Comparison of ENCODE assay signal across 1 cellular context in genomic region chr19:45863840-45864628, GRCh38.
A peak's percentile ranks its signal among the peaks of the same experiment; 100 is the strongest.
TF ChIP-seq lines count a peak whose summit lies in the region.

TSS of gene FOXA3 (plus strand) at chr19:45864326. CDS start at chr19:45864457, 131 bp downstream.

TF ChIP-seq in HepG2, 621 proteins besides CTCF, POLR2A, EP300 and RAD21 (continued from another document and continues in another):
- TF ChIP-seq FLYWCH1 (CRISPR knock-in tag; IDR thresholded peaks at IDR 0.05) (no peak), CHD4 (IDR thresholded peaks at IDR 0.05; ENCODE audit: borderline replicate concordance, low read length) (peak; percentile 98), ZNF816 (CRISPR knock-in tag; IDR thresholded peaks at IDR 0.05; ENCODE audit: borderline replicate concordance) (peak; percentile 40; the same call in 1 of the 2 replicates), MED1 (CRISPR knock-in tag; IDR thresholded peaks at IDR 0.05) (peak; percentile 80), PBX3 (CRISPR knock-in tag; IDR thresholded peaks at IDR 0.05; ENCODE audit: borderline replicate concordance) (no peak; the same call in 1 of the 2 replicates), THYN1 (CRISPR knock-in tag; IDR thresholded peaks at IDR 0.05; ENCODE audit: borderline replicate concordance, low read depth) (no peak), CENPX (CRISPR knock-in tag; IDR thresholded peaks at IDR 0.05) (no peak), ONECUT2 (CRISPR knock-in tag; IDR thresholded peaks at IDR 0.05) (no peak), TRAFD1 (CRISPR knock-in tag; IDR thresholded peaks at IDR 0.05; ENCODE audit: borderline replicate concordance) (no peak), STAT5B (CRISPR knock-in tag; IDR thresholded peaks at IDR 0.05) (no peak), HMGXB4 (CRISPR knock-in tag; IDR thresholded peaks at IDR 0.05; ENCODE audit: borderline replicate concordance in 1 of 2, low read depth in 1 of 2) (peak; percentile 88 to 94; a peak in 3 of 4 replicates), ZNF280B (CRISPR knock-in tag; IDR thresholded peaks at IDR 0.05; ENCODE audit: borderline replicate concordance) (no peak; the same call in 1 of the 2 replicates), PHB2 (IDR thresholded peaks at IDR 0.05; ENCODE audit: partially characterized antibody) (no peak), MLLT10 (CRISPR knock-in tag; IDR thresholded peaks at IDR 0.05) (no peak), ZNF251 (CRISPR knock-in tag; IDR thresholded peaks at IDR 0.05) (no peak), SALL2 (CRISPR knock-in tag; IDR thresholded peaks at IDR 0.05) (peak; percentile 56), RBM22 (optimal IDR thresholded peaks at IDR 0.05; ENCODE audit: low read length) (no peak), TRIM24 (CRISPR knock-in tag; IDR thresholded peaks at IDR 0.05) (no peak), ZNF337 (CRISPR knock-in tag; IDR thresholded peaks at IDR 0.05; ENCODE audit: borderline replicate concordance, low read depth) (no peak), GRHL1 (CRISPR knock-in tag; conservative IDR thresholded peaks at IDR 0.05) (no peak), LBX2 (CRISPR knock-in tag; IDR thresholded peaks at IDR 0.05; ENCODE audit: borderline replicate concordance) (no peak), ZNF256 (CRISPR knock-in tag; conservative IDR thresholded peaks at IDR 0.05) (no peak), CBFB (CRISPR knock-in tag; IDR thresholded peaks at IDR 0.05) (no peak; the same call in none of the 2 replicates), KIAA2018 (CRISPR knock-in tag; IDR thresholded peaks at IDR 0.05; ENCODE audit: borderline replicate concordance) (no peak), ZNF383 (CRISPR knock-in tag; IDR thresholded peaks at IDR 0.05; ENCODE audit: borderline replicate concordance) (no peak), ZNF512 (CRISPR knock-in tag; IDR thresholded peaks at IDR 0.05) (no peak), DPF2 (CRISPR knock-in tag; IDR thresholded peaks at IDR 0.05; ENCODE audit: borderline replicate concordance, low read depth) (no peak), IKZF1 (IDR thresholded peaks at IDR 0.05) (no peak), U2AF2 (IDR thresholded peaks at IDR 0.05; ENCODE audit: low read depth, low read length) (no peak), GPBP1L1 (CRISPR knock-in tag; IDR thresholded peaks at IDR 0.05) (no peak), TMF1 (CRISPR knock-in tag; IDR thresholded peaks at IDR 0.05; ENCODE audit: low read depth) (0 out of 2 replicates have a peak, but pooled peaks have one; percentile 18), SRSF9 (IDR thresholded peaks at IDR 0.05; ENCODE audit: borderline replicate concordance, insufficient read depth, low read depth, low read length, poor library complexity, severe bottlenecking) (no peak), BRF2 (CRISPR knock-in tag; IDR thresholded peaks at IDR 0.05) (no peak), ZNF598 (CRISPR knock-in tag; IDR thresholded peaks at IDR 0.05; ENCODE audit: borderline replicate concordance) (no peak), KDM5A (IDR thresholded peaks at IDR 0.05; ENCODE audit: borderline replicate concordance, low read length) (no peak), NFRKB (IDR thresholded peaks at IDR 0.05) (no peak), ZIK1 (CRISPR knock-in tag; IDR thresholded peaks at IDR 0.05; ENCODE audit: borderline replicate concordance, low read depth) (no peak), ZSCAN20 (CRISPR knock-in tag; IDR thresholded peaks at IDR 0.05; ENCODE audit: borderline replicate concordance) (no peak), ZNF720 (CRISPR knock-in tag; IDR thresholded peaks at IDR 0.05) (no peak), BCL6 (CRISPR knock-in tag; IDR thresholded peaks at IDR 0.05) (peak; percentile 38; the same call in 1 of the 2 replicates), KLF12 (CRISPR knock-in tag; IDR thresholded peaks at IDR 0.05; ENCODE audit: borderline replicate concordance) (no peak; the same call in 1 of the 2 replicates)
